ENCODE assay signal across 25 cellular contexts in the genomic region with DNA sequence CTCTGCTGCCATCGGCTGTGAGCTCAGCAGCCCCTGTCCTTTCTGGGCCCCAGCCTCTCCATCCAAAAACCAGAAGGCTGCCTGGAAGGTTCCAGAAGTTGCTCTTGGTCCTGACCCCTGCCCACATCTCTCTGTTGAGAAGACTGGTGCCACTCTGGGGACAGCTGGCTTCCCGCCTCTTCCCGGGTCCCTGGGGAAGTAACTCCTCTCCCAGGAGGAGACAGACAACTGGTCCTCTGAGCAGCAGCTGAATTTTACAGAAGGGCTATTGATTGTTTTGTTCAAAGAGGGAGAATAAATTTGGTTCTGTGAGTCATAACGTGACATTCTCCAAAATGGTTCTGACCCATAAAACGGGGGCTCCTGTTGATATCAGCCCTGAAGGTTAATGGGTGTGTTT.
"Had no signal": no experiment of that assay in that cellular context is flagged by ENCODE, and none has a peak within 500 bp of the region (broad histone marks: within the 10 kb centered on the region; RNA-seq: fewer than 3 reads in every experiment).

No MANE protein-coding gene starts in this region.

- DNase-seq: activated B cell treated with CpG ODN at 0.5 μM for 24 hours; activated CD4-positive, alpha-beta T cell treated with anti-CD3 and anti-CD28 coated beads for 48 hours; activated CD4-positive, alpha-beta T cell treated with anti-CD3 and anti-CD28 coated beads, Interleukin-2, amount 50 U/mL, for 1 hour; activated CD4-positive, alpha-beta T cell treated with anti-CD3 and anti-CD28 coated beads, Interleukin-2, amount 50 U/mL, for 48 hours; activated CD8-positive, alpha-beta memory T cell treated with anti-CD3 and anti-CD28 coated beads for 24 hours; activated CD8-positive, alpha-beta T cell treated with anti-CD3 and anti-CD28 coated beads for 36 hours; activated effector memory CD4-positive, alpha-beta T cell treated with Interleukin-2 at 50 U/mL for 16 hours; activated gamma-delta T cell treated with Interleukin-2 at 50 U/mL for 16 hours; activated naive CD4-positive, alpha-beta T cell treated with Interleukin-2 at 50 U/mL for 16 hours; activated naive CD8-positive, alpha-beta T cell treated with anti-CD3 and anti-CD28 coated beads, Interleukin-2, amount 10 ng/mL, durations not matched to agents 7 days and 5 days; activated T-cell treated with anti-CD3 and anti-CD28 coated beads, Interleukin-2, amount 50 U/mL, for 4 hours; brain microvascular endothelial cell; dorsolateral prefrontal cortex; effector memory CD4-positive, alpha-beta T cell; endodermal cell; foreskin fibroblast; head of caudate nucleus; T-helper 1 cell; T-helper 17 cell; T1000; WERI-Rb-1 had no signal

- H3K4me3 ChIP-seq: coronary artery, dorsolateral prefrontal cortex had no signal

- H3K27me3 ChIP-seq: dorsolateral prefrontal cortex had no signal

- H3K36me3 ChIP-seq: brain microvascular endothelial cell, WERI-Rb-1 had no signal

- ATAC-seq: activated CD4-positive, CD25-positive, alpha-beta regulatory T cell treated with anti-CD3 and anti-CD28 coated beads, Interleukin-2, amount 50 U/mL, for 24 hours; activated CD8-positive, alpha-beta T cell treated with anti-CD3 and anti-CD28 coated beads for 36 hours; activated T-cell treated with anti-CD3 and anti-CD28 coated beads, Interleukin-2, amount 50 U/mL, for 4 hours; activated T-helper 17 cell treated with anti-CD3 and anti-CD28 coated beads, Interleukin-2, amount 50 U/mL, for 72 hours; esophagus mucosa; T-helper 17 cell had no signal

- H3K27ac ChIP-seq: brain microvascular endothelial cell, coronary artery, WERI-Rb-1 had no signal
